Comparison of ENCODE assay signal across 1 cellular context in genomic region chr20:17796096-17796563, GRCh38.
TF ChIP-seq lines count a peak whose summit lies in the region.

No MANE protein-coding gene starts in this region.

TF ChIP-seq in HepG2, 621 proteins besides CTCF, POLR2A, EP300 and RAD21 (continued from another document and continues in another):
- no peak for TF ChIP-seq AKNA (CRISPR knock-in tag; IDR thresholded peaks at IDR 0.05; ENCODE audit: borderline replicate concordance)
- peak; percentile 68; the same call in 1 of the 2 replicates for TF ChIP-seq THRA (CRISPR knock-in tag; IDR thresholded peaks at IDR 0.05; ENCODE audit: borderline replicate concordance)
- TF ChIP-seq ZNF609 (CRISPR knock-in tag; IDR thresholded peaks at IDR 0.05; ENCODE audit: borderline replicate concordance) = no peak
- no peak for TF ChIP-seq ZNF235 (CRISPR knock-in tag; IDR thresholded peaks at IDR 0.05; ENCODE audit: borderline replicate concordance)
- TF ChIP-seq ZNF569 (CRISPR knock-in tag; IDR thresholded peaks at IDR 0.05; ENCODE audit: borderline replicate concordance) = no peak
- TF ChIP-seq AHR (CRISPR knock-in tag; IDR thresholded peaks at IDR 0.05) = peak; percentile 30; the same call in 1 of the 2 replicates
- peak; percentile 29; the same call in 1 of the 2 replicates for TF ChIP-seq PAXIP1 (CRISPR knock-in tag; conservative IDR thresholded peaks at IDR 0.05)
- no peak for TF ChIP-seq POGK (CRISPR knock-in tag; conservative IDR thresholded peaks at IDR 0.05)
- TF ChIP-seq TEF (CRISPR knock-in tag; IDR thresholded peaks at IDR 0.05) = peak; percentile 91
- TF ChIP-seq XBP1 (CRISPR knock-in tag; IDR thresholded peaks at IDR 0.05) = no peak
- TF ChIP-seq ATRX (CRISPR knock-in tag; IDR thresholded peaks at IDR 0.05; ENCODE audit: borderline replicate concordance) = no peak
- peak; percentile 58; the same call in 1 of the 2 replicates for TF ChIP-seq HOXA3 (CRISPR knock-in tag; IDR thresholded peaks at IDR 0.05)
- no peak for TF ChIP-seq ZNF512B (CRISPR knock-in tag; IDR thresholded peaks at IDR 0.05; ENCODE audit: borderline replicate concordance)
- no peak for TF ChIP-seq ZNF367 (CRISPR knock-in tag; IDR thresholded peaks at IDR 0.05; ENCODE audit: borderline replicate concordance)
- peak; percentile 16; the same call in 1 of the 2 replicates for TF ChIP-seq MIER3 (CRISPR knock-in tag; IDR thresholded peaks at IDR 0.05; ENCODE audit: borderline replicate concordance)
- peak; percentile 38; the same call in 1 of the 2 replicates for TF ChIP-seq RCOR2 (CRISPR knock-in tag; IDR thresholded peaks at IDR 0.05)
- TF ChIP-seq ZNF781 (CRISPR knock-in tag; IDR thresholded peaks at IDR 0.05; ENCODE audit: borderline replicate concordance, not compliant biosample characterization) = no peak
- TF ChIP-seq ZNF75D (CRISPR knock-in tag; IDR thresholded peaks at IDR 0.05; ENCODE audit: borderline replicate concordance) = no peak
- TF ChIP-seq ZNF44 (CRISPR knock-in tag; IDR thresholded peaks at IDR 0.05) = no peak
- TF ChIP-seq MXI1 (IDR thresholded peaks at IDR 0.05; ENCODE audit: borderline replicate concordance, low read depth, low read length) = no peak; the same call in 2 of the 3 replicates
- TF ChIP-seq BCL6 (CRISPR knock-in tag; IDR thresholded peaks at IDR 0.05) = peak; percentile 72
- no peak for TF ChIP-seq ZNF891 (CRISPR knock-in tag; IDR thresholded peaks at IDR 0.05)
- TF ChIP-seq HNRNPH1 (optimal IDR thresholded peaks at IDR 0.05; ENCODE audit: low read depth, low read length) = no peak
- no peak for TF ChIP-seq TBP (CRISPR knock-in tag; IDR thresholded peaks at IDR 0.05)
- no peak for TF ChIP-seq ZNF329 (CRISPR knock-in tag; IDR thresholded peaks at IDR 0.05; ENCODE audit: low read depth)
- no peak for TF ChIP-seq BRCA1 (CRISPR knock-in tag; IDR thresholded peaks at IDR 0.05)
- TF ChIP-seq RARG (CRISPR knock-in tag; IDR thresholded peaks at IDR 0.05; ENCODE audit: low read depth) = no peak
- TF ChIP-seq MTA3 (CRISPR knock-in tag; IDR thresholded peaks at IDR 0.05) = no peak
- TF ChIP-seq XRCC5 (optimal IDR thresholded peaks at IDR 0.05; ENCODE audit: low read length) = no peak
- no peak for TF ChIP-seq ZBTB1 (CRISPR knock-in tag; IDR thresholded peaks at IDR 0.05; ENCODE audit: borderline replicate concordance)
- TF ChIP-seq RXRA (CRISPR knock-in tag; IDR thresholded peaks at IDR 0.05) = peak; percentile 38; the same call in 1 of the 2 replicates
- TF ChIP-seq ARNTL (CRISPR knock-in tag; IDR thresholded peaks at IDR 0.05) = no peak
- no peak for TF ChIP-seq ZNF770 (CRISPR knock-in tag; IDR thresholded peaks at IDR 0.05)
